In genomic region chr19:44746946-44747738, GRCh38 we compare ENCODE assay signal across 1 cellular context.
TF ChIP-seq lines count a peak whose summit lies in the region.

No MANE protein-coding gene starts in this region.

TF ChIP-seq in HepG2, 621 proteins besides CTCF, POLR2A, EP300 and RAD21 (continued from another document and continues in another):
- TF ChIP-seq ZNF281 (CRISPR knock-in tag; IDR thresholded peaks at IDR 0.05; ENCODE audit: borderline replicate concordance) (peak; percentile 51; the same call in 1 of the 2 replicates), ZNF136 (CRISPR knock-in tag; IDR thresholded peaks at IDR 0.05; ENCODE audit: low read depth) (no peak), ZNF572 (CRISPR knock-in tag; IDR thresholded peaks at IDR 0.05) (no peak), TFDP1 (CRISPR knock-in tag; IDR thresholded peaks at IDR 0.05; ENCODE audit: borderline replicate concordance) (peak; percentile 21; the same call in 1 of the 2 replicates), CREB3 (CRISPR knock-in tag; IDR thresholded peaks at IDR 0.05) (no peak), ZNF574 (CRISPR knock-in tag; IDR thresholded peaks at IDR 0.05) (no peak; the same call in 1 of the 2 replicates), MIER3 (CRISPR knock-in tag; IDR thresholded peaks at IDR 0.05; ENCODE audit: borderline replicate concordance) (no peak), PPARG (CRISPR knock-in tag; conservative IDR thresholded peaks at IDR 0.05) (no peak; the same call in 1 of the 2 replicates), PAX8 (CRISPR knock-in tag; IDR thresholded peaks at IDR 0.05; ENCODE audit: borderline replicate concordance) (no peak), ZNF761 (CRISPR knock-in tag; conservative IDR thresholded peaks at IDR 0.05) (peak; percentile 34; the same call in 1 of the 2 replicates), FOSL2 (CRISPR knock-in tag; IDR thresholded peaks at IDR 0.05) (peak; percentile 86), ZNF18 (CRISPR knock-in tag; IDR thresholded peaks at IDR 0.05; ENCODE audit: insufficient replicate concordance) (no peak), LBX2 (CRISPR knock-in tag; IDR thresholded peaks at IDR 0.05; ENCODE audit: borderline replicate concordance) (no peak), RBM22 (optimal IDR thresholded peaks at IDR 0.05; ENCODE audit: low read length) (no peak), ZNF251 (CRISPR knock-in tag; IDR thresholded peaks at IDR 0.05) (no peak), ZC3H4 (CRISPR knock-in tag; IDR thresholded peaks at IDR 0.05; ENCODE audit: borderline replicate concordance) (no peak), ZNF431 (CRISPR knock-in tag; IDR thresholded peaks at IDR 0.05; ENCODE audit: borderline replicate concordance, low read depth) (no peak), ZNF143 (CRISPR knock-in tag; IDR thresholded peaks at IDR 0.05) (no peak), ZBTB43 (CRISPR knock-in tag; conservative IDR thresholded peaks at IDR 0.05) (no peak), UBTF (CRISPR knock-in tag; IDR thresholded peaks at IDR 0.05) (0 out of 2 replicates have a peak, but pooled peaks have one; percentile 29), ZFP36L2 (CRISPR knock-in tag; IDR thresholded peaks at IDR 0.05) (no peak), HINFP (CRISPR knock-in tag; IDR thresholded peaks at IDR 0.05; ENCODE audit: low read depth) (0 out of 2 replicates have a peak, but pooled peaks have one; percentile 15), REL (CRISPR knock-in tag; conservative IDR thresholded peaks at IDR 0.05) (no peak), MXD1 (CRISPR knock-in tag; IDR thresholded peaks at IDR 0.05) (0 out of 2 replicates have a peak, but pooled peaks have one; percentile 20), HMGXB4 (CRISPR knock-in tag; IDR thresholded peaks at IDR 0.05; ENCODE audit: borderline replicate concordance in 1 of 2, low read depth in 1 of 2) (no peak), KDM1A (CRISPR knock-in tag; IDR thresholded peaks at IDR 0.05) (peak; percentile 94), JARID2 (CRISPR knock-in tag; IDR thresholded peaks at IDR 0.05; ENCODE audit: insufficient replicate concordance) (no peak), SIX4 (CRISPR knock-in tag; IDR thresholded peaks at IDR 0.05) (no peak), ZNF33B (CRISPR knock-in tag; IDR thresholded peaks at IDR 0.05) (no peak), ZMAT5 (CRISPR knock-in tag; IDR thresholded peaks at IDR 0.05; ENCODE audit: borderline replicate concordance, low read depth) (no peak), NR2C2 (CRISPR knock-in tag; IDR thresholded peaks at IDR 0.05; ENCODE audit: borderline replicate concordance) (peak; percentile 54; the same call in 1 of the 2 replicates), MAFF (IDR thresholded peaks at IDR 0.05; ENCODE audit: low read depth, low read length) (no peak), XRCC5 (optimal IDR thresholded peaks at IDR 0.05; ENCODE audit: low read length) (no peak), TIGD3 (CRISPR knock-in tag; IDR thresholded peaks at IDR 0.05; ENCODE audit: borderline replicate concordance) (no peak), ZFP36 (IDR thresholded peaks at IDR 0.05; ENCODE audit: borderline replicate concordance, low read depth, low read length, partially characterized antibody) (no peak), ATF1 (CRISPR knock-in tag; IDR thresholded peaks at IDR 0.05) (no peak), SMAD9 (CRISPR knock-in tag; IDR thresholded peaks at IDR 0.05) (no peak), GZF1 (CRISPR knock-in tag; IDR thresholded peaks at IDR 0.05) (no peak), TSC22D2 (CRISPR knock-in tag; IDR thresholded peaks at IDR 0.05; ENCODE audit: borderline replicate concordance) (no peak), TEAD2 (CRISPR knock-in tag; IDR thresholded peaks at IDR 0.05) (no peak), ZFP41 (CRISPR knock-in tag; IDR thresholded peaks at IDR 0.05; ENCODE audit: borderline replicate concordance) (no peak)
